In genomic region chr2:12361506-12361905, GRCh38 we compare ENCODE assay signal across 21 cellular contexts.
"Had no signal": no experiment of that assay in that cellular context is flagged by ENCODE, and none has a peak within 500 bp of the region (broad histone marks: within the 10 kb centered on the region; RNA-seq: fewer than 3 reads in every experiment).

No MANE protein-coding gene starts in this region.

- H3K27ac ChIP-seq: esophagus muscularis mucosa, left lung, lower lobe of right lung, right lobe of liver, transverse colon, WERI-Rb-1 had no signal

- H3K4me3 ChIP-seq: esophagus muscularis mucosa, left lung, lower lobe of right lung, right lobe of liver, transverse colon had no signal

- FAIRE-seq: frontal cortex, islet of Langerhans, urothelium cell line had no signal

- H3K9me3 ChIP-seq: esophagus muscularis mucosa, lower lobe of right lung, right lobe of liver, transverse colon had no signal

- H3K27me3 ChIP-seq: esophagus muscularis mucosa, left lung, right lobe of liver, transverse colon had no signal

- DNase-seq: activated CD4-positive, alpha-beta memory T cell treated with anti-CD3 and anti-CD28 coated beads for 36 hours; activated CD4-positive, alpha-beta T cell treated with anti-CD3 and anti-CD28 coated beads, Interleukin-2, amount 10 ng/mL, durations not matched to agents 24 days and 14 days; activated CD8-positive, alpha-beta memory T cell treated with anti-CD3 and anti-CD28 coated beads, Interleukin-2, amount 50 U/mL, for 48 hours; activated gamma-delta T cell treated with Interleukin-2 at 50 U/mL for 16 hours; activated naive CD4-positive, alpha-beta T cell treated with anti-CD3 and anti-CD28 coated beads, Interleukin-2, amount 50 U/mL, for 16 hours; activated T-cell treated with anti-CD3 and anti-CD28 coated beads, Interleukin-2, amount 50 U/mL, for 24 hours; dermis blood vessel endothelial cell; effector CD4-positive, alpha-beta T cell; left lung; lower lobe of right lung; mesendoderm; right lobe of liver; stimulated activated CD4-positive, alpha-beta T cell treated with anti-CD3 and anti-CD28 coated beads, Interleukin-2, amount 100 ng/mL, for 48 hours; stimulated activated naive CD4-positive, alpha-beta T cell treated with Interleukin-2 at 50 U/mL for 16 hours; T-helper 9 cell; transverse colon; WERI-Rb-1 had no signal

- H3K36me3 ChIP-seq: esophagus muscularis mucosa, left lung, lower lobe of right lung, right lobe of liver, transverse colon, WERI-Rb-1 had no signal

- H3K4me1 ChIP-seq: esophagus muscularis mucosa, left lung, lower lobe of right lung, right lobe of liver, transverse colon had no signal
